In genomic region chr3:149736180-149737100, GRCh38 we compare ENCODE assay signal across 12 cellular contexts. TPM values are rescaled to one million over a fixed set of nuclear protein-coding genes. Genes with fewer than 3 reads are reported as not detected.
DNase-seq lines count a peak whose midpoint lies in the region; ATAC-seq and TF ChIP-seq lines count a peak whose summit lies in the region.
"Had no signal": no experiment of that assay in that cellular context is flagged by ENCODE, and none has a peak within 500 bp of the region (broad histone marks: within the 10 kb centered on the region; RNA-seq: fewer than 3 reads in every experiment).

No MANE protein-coding gene starts in this region.

- intact Hi-C loops in left lung (cut with DNase I): no loop called here

- H3K9me3 ChIP-seq in left lung (no peaks in the 10 kb centered on the region), endodermal cell (ENCODE audit: control insufficient read depth, low read length) (no peaks in the 10 kb centered on the region)

- WGBS in endodermal cell (ENCODE audit: insufficient coverage in 1 of 2, insufficient read length in 1 of 2), 2 experiments: 82 to 92% methylated on average over 2 of the region's 2 CpGs

- CTCF ChIA-PET in AG04449 (lab: Yijun Ruan, JAX): interaction anchor here (0.8 to 2.6 kb wide), 13 partner anchors 10 to 382 kb away, joined by 3 to 15 read pairs (median 3); partner anchors contain the start of gene COMMD2

- no peak for TF ChIP-seq CTCF in AG04449 (IDR thresholded peaks at IDR 0.05; ENCODE audit: insufficient read depth, low read length, missing control alignments)
- TF ChIP-seq CTCF in astrocyte of the spinal cord (IDR thresholded peaks at IDR 0.05; ENCODE audit: low read depth, low read length): no peak
- no peak for TF ChIP-seq CTCF in left lung (IDR thresholded peaks at IDR 0.05)
- TF ChIP-seq CTCF in GM20000 (IDR thresholded peaks at IDR 0.05; ENCODE audit: extremely low read depth, missing control alignments): no peak
- no peak for TF ChIP-seq CTCF in endodermal cell (conservative IDR thresholded peaks at IDR 0.05)

- H3K27me3 ChIP-seq in left lung (no peaks in the 10 kb centered on the region), endodermal cell (ENCODE audit: control insufficient read depth, insufficient read depth, low read length, poor library complexity, severe bottlenecking) (no peaks in the 10 kb centered on the region)

- peaks cover 27% of the 10 kb centered on the region for H3K36me3 Mint-ChIP-seq in endodermal cell (ENCODE audit: low read depth)

- no peaks in the 10 kb centered on the region for H3K4me1 ChIP-seq in left lung
- H3K4me1 ChIP-seq in endodermal cell (ENCODE audit: control insufficient read depth, insufficient read depth, low read length): peaks cover 3% of the 10 kb centered on the region

- H3K27me3 Mint-ChIP-seq in endodermal cell (ENCODE audit: insufficient read depth): no peaks in the 10 kb centered on the region
- H3K27me3 Mint-ChIP-seq: naive B cell had no signal

- no peak overlapping the region for H3K4me3 Mint-ChIP-seq in endodermal cell
- H3K4me3 Mint-ChIP-seq: naive B cell had no signal

- peak; percentile 93 for ATAC-seq in left lung
- no peak for ATAC-seq in GM18870 (IDR thresholded peaks at IDR 0.05; ENCODE audit: unreplicated experiment)

- no peak overlapping the region for H3K4me3 ChIP-seq in AG04449 (ENCODE audit: low read depth, low read length)
- no peak overlapping the region for H3K4me3 ChIP-seq in astrocyte of the spinal cord (ENCODE audit: low read depth, low read length)
- H3K4me3 ChIP-seq in left lung: no peak overlapping the region
- no peak overlapping the region for H3K4me3 ChIP-seq in endodermal cell (ENCODE audit: low read length)

- H3K36me3 ChIP-seq in left lung: peaks cover 0 to 25% of the 10 kb centered on the region in 2 donors
- H3K36me3 ChIP-seq in endodermal cell (ENCODE audit: control insufficient read depth, insufficient read depth, low read length): peaks cover 54% of the 10 kb centered on the region

- peaks cover 14% of the 10 kb centered on the region for H3K4me1 Mint-ChIP-seq in endodermal cell
- H3K4me1 Mint-ChIP-seq: naive B cell had no signal

- no peak overlapping the region for H3K9ac ChIP-seq in endodermal cell (ENCODE audit: extremely low read depth, low read length, poor library complexity, severe bottlenecking)

- POLR2A ChIA-PET in AG04449 (lab: Yijun Ruan, JAX): interaction anchor here (0.8 kb wide), 1 partner anchor 10 kb away, joined by 3 read pairs; no protein-coding TSS in a partner anchor

- H3K27ac ChIP-seq in left lung (peak overlapping the region; percentile 53 to 62), endodermal cell (ENCODE audit: low read depth, low read length) (no peak overlapping the region)

- H3K27ac Mint-ChIP-seq in endodermal cell: no peak overlapping the region
- H3K27ac Mint-ChIP-seq: naive B cell had no signal

- peak; percentile 17 for DNase-seq in AG04449 (ENCODE audit: low read depth, low spot score)
- DNase-seq in LHCN-M2 (ENCODE audit: low read depth): peak; percentile 46
- DNase-seq in astrocyte of the spinal cord (ENCODE audit: low read depth, low spot score): peak; percentile 79
- no peak for DNase-seq in left lung
- DNase-seq in GM20000 (ENCODE audit: low spot score): no peak
- DNase-seq in activated CD8-positive, alpha-beta memory T cell treated with anti-CD3 and anti-CD28 coated beads, Interleukin-2, amount 50 U/mL, for 4 hours: no peak
- DNase-seq in endodermal cell: no peak
- DNase-seq: activated CD4-positive, CD25-positive, alpha-beta regulatory T cell treated with anti-CD3 and anti-CD28 coated beads, Interleukin-2, amount 50 U/mL, for 72 hours; AML-193; naive B cell had no signal

- H3K9me3 Mint-ChIP-seq in endodermal cell: no peaks in the 10 kb centered on the region
- H3K9me3 Mint-ChIP-seq: naive B cell had no signal

- in situ Hi-C loops in astrocyte of the spinal cord (cut with HindIII; ENCODE audit: low sequenced_read_pairs): no loop called here

RNA-seq across cellular contexts. Expression of gene COMMD2, which starts 15.8 kb away (rescaled TPM):
- total RNA-seq in LHCN-M2 (2014; rRNA removed) (24.6 and 38.8 TPM in 2 replicates), left lung (10 to 100 TPM; 43.1 to 44.7 TPM), endodermal cell (10 to 100 TPM; 65.3 to 77.0 TPM)
- polyA plus RNA-seq in LHCN-M2 (2012): 15.1 TPM
- 61.3 TPM for polyA plus RNA-seq in endodermal cell (2013, experiment 1 of 2)
- 53.5 TPM for polyA plus RNA-seq in endodermal cell (2013, experiment 2 of 2)

RNA-seq across cellular contexts. Expression of gene ANKUB1, which starts 55.9 kb away (rescaled TPM):
- 0.06 TPM in 1 of 2 replicates, not detected in the other for total RNA-seq in LHCN-M2 (2014; rRNA removed)
- not detected for polyA plus RNA-seq in LHCN-M2 (2012)
- 1 to 10 TPM in 1 of 2 donors, not detected in 1; 2.2 TPM for total RNA-seq in left lung
- not detected for total RNA-seq in endodermal cell
- not detected for polyA plus RNA-seq in endodermal cell (2013, experiment 1 of 2)
- not detected for polyA plus RNA-seq in endodermal cell (2013, experiment 2 of 2)
- total RNA-seq: ureter had no signal

Comparison
In these comparisons a context has a peak if more than half of its experiments do, and no peak if none do; other contexts are left out.
1. DNase-seq: peak in AG04449 (single experiment), LHCN-M2 (single experiment) and astrocyte of the spinal cord (single experiment); none in left lung (0 of 2), GM20000 (single experiment), activated CD8-positive, alpha-beta memory T cell treated with anti-CD3 and anti-CD28 coated beads, Interleukin-2, amount 50 U/mL, for 4 hours (single experiment) and endodermal cell (single experiment).